In genomic region chr2:74715071-74715791, GRCh38 we compare ENCODE assay signal across 1 cellular context.
TF ChIP-seq lines count a peak whose summit lies in the region.

No MANE protein-coding gene starts in this region.

TF ChIP-seq in HepG2, 621 proteins besides CTCF, POLR2A, EP300 and RAD21 (continued from another document and continues in another):
- TF ChIP-seq ZBTB37 (CRISPR knock-in tag; IDR thresholded peaks at IDR 0.05) (no peak), CREBL2 (CRISPR knock-in tag; IDR thresholded peaks at IDR 0.05; ENCODE audit: borderline replicate concordance) (peak; percentile 81; the same call in 1 of the 2 replicates), ZNF235 (CRISPR knock-in tag; IDR thresholded peaks at IDR 0.05; ENCODE audit: borderline replicate concordance) (peak; percentile 81; the same call in 1 of the 2 replicates), ZSCAN29 (CRISPR knock-in tag; conservative IDR thresholded peaks at IDR 0.05) (peak; percentile 76), TFDP1 (CRISPR knock-in tag; IDR thresholded peaks at IDR 0.05; ENCODE audit: borderline replicate concordance) (peak; percentile 53; the same call in 1 of the 2 replicates), MEIS2 (CRISPR knock-in tag; IDR thresholded peaks at IDR 0.05) (peak; percentile 80), TCF7L2 (IDR thresholded peaks at IDR 0.05; ENCODE audit: low read depth, low read length) (no peak), ASH2L (IDR thresholded peaks at IDR 0.05; ENCODE audit: insufficient read length, low read depth, low read length) (peak; percentile 62), REL (CRISPR knock-in tag; conservative IDR thresholded peaks at IDR 0.05) (0 out of 2 replicates have a peak, but pooled peaks have one; percentile 44), ZNF318 (CRISPR knock-in tag; IDR thresholded peaks at IDR 0.05) (peak; percentile 74; the same call in 1 of the 2 replicates), ZNF512B (CRISPR knock-in tag; IDR thresholded peaks at IDR 0.05; ENCODE audit: borderline replicate concordance) (no peak), ZNF552 (CRISPR knock-in tag; IDR thresholded peaks at IDR 0.05; ENCODE audit: borderline replicate concordance) (no peak), ZNF574 (CRISPR knock-in tag; IDR thresholded peaks at IDR 0.05) (peak; percentile 80), ZNF350 (CRISPR knock-in tag; IDR thresholded peaks at IDR 0.05; ENCODE audit: borderline replicate concordance, low read depth) (peak; percentile 86), NKX3-1 (CRISPR knock-in tag; IDR thresholded peaks at IDR 0.05) (0 out of 2 replicates have a peak, but pooled peaks have one; percentile 64), SATB2 (CRISPR knock-in tag; IDR thresholded peaks at IDR 0.05) (no peak), ATF7-NPFF (CRISPR knock-in tag; IDR thresholded peaks at IDR 0.05; ENCODE audit: low read depth) (peak; percentile 61; the same call in 1 of the 2 replicates), NFE2L1 (CRISPR knock-in tag; IDR thresholded peaks at IDR 0.05; ENCODE audit: borderline replicate concordance) (no peak), SPEN (CRISPR knock-in tag; IDR thresholded peaks at IDR 0.05; ENCODE audit: low read depth) (peak; percentile 73), IRF2 (CRISPR knock-in tag; IDR thresholded peaks at IDR 0.05) (peak; percentile 55), BATF2 (CRISPR knock-in tag; IDR thresholded peaks at IDR 0.05) (0 out of 2 replicates have a peak, but pooled peaks have one; percentile 31), HNF4G (IDR thresholded peaks at IDR 0.05; ENCODE audit: borderline replicate concordance, low read depth, low read length) (no peak), HNF4G (CRISPR knock-in tag; IDR thresholded peaks at IDR 0.05; ENCODE audit: borderline replicate concordance, low read depth) (0 out of 2 replicates have a peak, but pooled peaks have one; percentile 51), ZNF18 (CRISPR knock-in tag; IDR thresholded peaks at IDR 0.05; ENCODE audit: insufficient replicate concordance) (peak; percentile 67), SIX4 (CRISPR knock-in tag; IDR thresholded peaks at IDR 0.05) (no peak), ZKSCAN8 (CRISPR knock-in tag; IDR thresholded peaks at IDR 0.05; ENCODE audit: borderline replicate concordance) (peak; percentile 42; the same call in 1 of the 2 replicates), SKI (IDR thresholded peaks at IDR 0.05; ENCODE audit: partially characterized antibody) (peak; percentile 11), CBX5 (CRISPR knock-in tag; IDR thresholded peaks at IDR 0.05; ENCODE audit: borderline replicate concordance) (peak; percentile 48; the same call in 1 of the 2 replicates), KDM3A (CRISPR knock-in tag; IDR thresholded peaks at IDR 0.05; ENCODE audit: low read depth) (peak; percentile 46; the same call in 1 of the 2 replicates), ZNF282 (IDR thresholded peaks at IDR 0.05; ENCODE audit: partially characterized antibody) (no peak), NR2F6 (IDR thresholded peaks at IDR 0.05) (no peak), NR2F6 (CRISPR knock-in tag; IDR thresholded peaks at IDR 0.05) (peak; percentile 34; the same call in 1 of the 2 replicates), KDM4B (CRISPR knock-in tag; IDR thresholded peaks at IDR 0.05) (0 out of 2 replicates have a peak, but pooled peaks have one; percentile 40), SALL2 (CRISPR knock-in tag; IDR thresholded peaks at IDR 0.05) (peak; percentile 96), CC2D1A (CRISPR knock-in tag; IDR thresholded peaks at IDR 0.05) (no peak), PITX1 (CRISPR knock-in tag; IDR thresholded peaks at IDR 0.05) (peak; percentile 58; the same call in 1 of the 2 replicates), NFKB2 (CRISPR knock-in tag; IDR thresholded peaks at IDR 0.05; ENCODE audit: borderline replicate concordance) (peak; percentile 93; the same call in 1 of the 2 replicates), CHCHD3 (CRISPR knock-in tag; IDR thresholded peaks at IDR 0.05) (no peak), FOXJ3 (CRISPR knock-in tag; IDR thresholded peaks at IDR 0.05; ENCODE audit: borderline replicate concordance) (no peak; the same call in 1 of the 2 replicates), ZNF260 (CRISPR knock-in tag; IDR thresholded peaks at IDR 0.05; ENCODE audit: borderline replicate concordance, low read depth) (0 out of 2 replicates have a peak, but pooled peaks have one; percentile 61), ZNF746 (CRISPR knock-in tag; IDR thresholded peaks at IDR 0.05) (peak; percentile 71; the same call in 1 of the 2 replicates)
